8 cellular contexts compared by ENCODE assay signal in genomic region chr9:84170521-84171141, GRCh38.
DNase-seq lines count a peak whose midpoint lies in the region; ATAC-seq and TF ChIP-seq lines count a peak whose summit lies in the region.

No MANE protein-coding gene starts in this region.

- no peaks in the 10 kb centered on the region for H3K4me1 ChIP-seq in breast epithelium

- H3K4me3 ChIP-seq in breast epithelium: no peak overlapping the region

- TF ChIP-seq CTCF in breast epithelium (IDR thresholded peaks at IDR 0.05): peak in 1 of 3 donors; percentile 19

- H3K27ac ChIP-seq in breast epithelium: peak overlapping the region; percentile 29 to 53

- no peaks in the 10 kb centered on the region for H3K9me3 ChIP-seq in breast epithelium

- intact Hi-C loops in breast epithelium (cut with DNase I; ENCODE audit: low total_unique reads): no loop called here

- no peak for ATAC-seq in HG03196 (IDR thresholded peaks at IDR 0.05; ENCODE audit: unreplicated experiment)
- ATAC-seq in HG02678 (IDR thresholded peaks at IDR 0.05; ENCODE audit: unreplicated experiment): no peak
- ATAC-seq in HG02870 (IDR thresholded peaks at IDR 0.05; ENCODE audit: unreplicated experiment): no peak
- no peak for ATAC-seq in HG02610 (IDR thresholded peaks at IDR 0.05; ENCODE audit: unreplicated experiment)

- H3K27me3 ChIP-seq in breast epithelium: no peaks in the 10 kb centered on the region

- peak; percentile 20 for DNase-seq in NCI-H146 (lab: John Stamatoyannopoulos, UW)
- DNase-seq in NCI-H146 treated with DMSO at 0.1 percent for 48 hours (lab: John Stamatoyannopoulos, UW; ENCODE audit: unreplicated experiment): no peak
- DNase-seq in breast epithelium (ENCODE audit: low spot score in 2 of 2): peak in 1 of 2 donors; percentile 61
- peak; percentile 68 for DNase-seq in left kidney (ENCODE audit: low read depth, low spot score)

- H3K36me3 ChIP-seq in breast epithelium: no peaks in the 10 kb centered on the region

- no peak for TF ChIP-seq POLR2A in breast epithelium (IDR thresholded peaks at IDR 0.05)
